In genomic region chr21:43814215-43815106, GRCh38 we compare ENCODE assay signal across 16 cellular contexts. TPM values are rescaled to one million over a fixed set of nuclear protein-coding genes. Genes with fewer than 3 reads are reported as not detected.
A peak's percentile ranks its signal among the peaks of the same experiment; 100 is the strongest.
DNase-seq lines count a peak whose midpoint lies in the region; ATAC-seq lines count a peak whose summit lies in the region.
"Had no signal": no experiment of that assay in that cellular context is flagged by ENCODE, and none has a peak within 500 bp of the region (broad histone marks: within the 10 kb centered on the region; RNA-seq: fewer than 3 reads in every experiment).

No MANE protein-coding gene starts in this region.

- peak overlapping the region; percentile 69 for H3K4me3 Mint-ChIP-seq in T-helper 17 cell
- no peak overlapping the region for H3K4me3 Mint-ChIP-seq in stimulated activated memory B cell treated with anti-CD40 and anti-IgM and Interleukin-4, amounts not matched to agents 10 μg/mL and 1 μg/mL and 100 μg/mL, for 72 hours
- peak overlapping the region in 1 of 2 donors; percentile 33 for H3K4me3 Mint-ChIP-seq in stimulated activated naive B cell treated with anti-CD40 and anti-IgM and Interleukin-4, amounts not matched to agents 10 μg/mL and 1 μg/mL and 100 μg/mL, for 72 hours
- H3K4me3 Mint-ChIP-seq: stimulated activated effector memory CD8-positive, alpha-beta T cell treated with anti-CD3 and anti-CD28 coated beads, Interleukin-12 subunit alpha, Interleukin-12 subunit beta, amount 100 ng/mL, for 72 hours had no signal

- peak overlapping the region; percentile 29 for H3K27ac Mint-ChIP-seq in T-helper 17 cell
- no peak overlapping the region for H3K27ac Mint-ChIP-seq in stimulated activated memory B cell treated with anti-CD40 and anti-IgM and Interleukin-4, amounts not matched to agents 10 μg/mL and 1 μg/mL and 100 μg/mL, for 72 hours
- no peak overlapping the region for H3K27ac Mint-ChIP-seq in stimulated activated naive B cell treated with anti-CD40 and anti-IgM and Interleukin-4, amounts not matched to agents 10 μg/mL and 1 μg/mL and 100 μg/mL, for 72 hours
- H3K27ac Mint-ChIP-seq: activated naive CD4-positive, alpha-beta T cell treated with anti-CD3 and anti-CD28 coated beads, Interleukin-2, amount 50 U/mL, for 72 hours; stimulated activated effector memory CD8-positive, alpha-beta T cell treated with anti-CD3 and anti-CD28 coated beads, Interleukin-12 subunit alpha, Interleukin-12 subunit beta, amount 100 ng/mL, for 72 hours had no signal

- H3K36me3 ChIP-seq in ES-I3 (ENCODE audit: insufficient read depth, low read length) = no peaks in the 10 kb centered on the region
- H3K36me3 ChIP-seq: upper lobe of left lung had no signal

- DNase-seq in AG20443 (ENCODE audit: low spot score) (peak; percentile 75), T-helper 17 cell (no peak), medulla oblongata (ENCODE audit: extremely low spot score) (peak; percentile 35), AG08396 (ENCODE audit: low spot score) (no peak)
- no peak for DNase-seq in stimulated activated naive B cell treated with anti-CD40 and anti-IgM and Interleukin-4, amounts not matched to agents 10 μg/mL and 1 μg/mL and 100 μg/mL, for 72 hours
- DNase-seq: activated CD4-positive, CD25-positive, alpha-beta regulatory T cell treated with anti-CD3 and anti-CD28 coated beads, Interleukin-2, amount 50 U/mL, for 72 hours; activated CD8-positive, alpha-beta memory T cell treated with anti-CD3 and anti-CD28 coated beads, Interleukin-2, amount 50 U/mL, for 48 hours; mammary epithelial cell; NCI-H1694 had no signal

- peaks cover 21% of the 10 kb centered on the region; the same call in 1 of the 2 replicates for H3K4me1 ChIP-seq in ES-I3 (ENCODE audit: insufficient read depth, low read length)

- H3K4me1 Mint-ChIP-seq in T-helper 17 cell = peaks cover 13% of the 10 kb centered on the region
- peaks cover 40% of the 10 kb centered on the region for H3K4me1 Mint-ChIP-seq in stimulated activated memory B cell treated with anti-CD40 and anti-IgM and Interleukin-4, amounts not matched to agents 10 μg/mL and 1 μg/mL and 100 μg/mL, for 72 hours
- peaks cover 20 to 39% of the 10 kb centered on the region in 2 donors for H3K4me1 Mint-ChIP-seq in stimulated activated naive B cell treated with anti-CD40 and anti-IgM and Interleukin-4, amounts not matched to agents 10 μg/mL and 1 μg/mL and 100 μg/mL, for 72 hours

- no peaks in the 10 kb centered on the region for H3K36me3 Mint-ChIP-seq in T-helper 17 cell (ENCODE audit: low read depth)
- H3K36me3 Mint-ChIP-seq in stimulated activated memory B cell treated with anti-CD40 and anti-IgM and Interleukin-4, amounts not matched to agents 10 μg/mL and 1 μg/mL and 100 μg/mL, for 72 hours = peaks cover 17% of the 10 kb centered on the region
- peaks cover 12 to 13% of the 10 kb centered on the region in 2 donors for H3K36me3 Mint-ChIP-seq in stimulated activated naive B cell treated with anti-CD40 and anti-IgM and Interleukin-4, amounts not matched to agents 10 μg/mL and 1 μg/mL and 100 μg/mL, for 72 hours

- peak overlapping the region; percentile 15 for H3K9ac ChIP-seq in ES-I3 (ENCODE audit: low read depth, low read length)

- H3K9me3 Mint-ChIP-seq in stimulated activated memory B cell treated with anti-CD40 and anti-IgM and Interleukin-4, amounts not matched to agents 10 μg/mL and 1 μg/mL and 100 μg/mL, for 72 hours = peaks cover 5% of the 10 kb centered on the region
- H3K9me3 Mint-ChIP-seq in stimulated activated naive B cell treated with anti-CD40 and anti-IgM and Interleukin-4, amounts not matched to agents 10 μg/mL and 1 μg/mL and 100 μg/mL, for 72 hours = peaks cover 6 to 9% of the 10 kb centered on the region in 2 donors
- H3K9me3 Mint-ChIP-seq: activated naive CD4-positive, alpha-beta T cell treated with anti-CD3 and anti-CD28 coated beads, Interleukin-2, amount 50 U/mL, for 72 hours had no signal

- H3K27me3 Mint-ChIP-seq in T-helper 17 cell = no peaks in the 10 kb centered on the region
- H3K27me3 Mint-ChIP-seq in stimulated activated memory B cell treated with anti-CD40 and anti-IgM and Interleukin-4, amounts not matched to agents 10 μg/mL and 1 μg/mL and 100 μg/mL, for 72 hours = peaks cover 67% of the 10 kb centered on the region
- peaks cover 5 to 10% of the 10 kb centered on the region in 2 donors for H3K27me3 Mint-ChIP-seq in stimulated activated naive B cell treated with anti-CD40 and anti-IgM and Interleukin-4, amounts not matched to agents 10 μg/mL and 1 μg/mL and 100 μg/mL, for 72 hours

- no peaks in the 10 kb centered on the region; the same call in 1 of the 2 replicates for H3K9me3 ChIP-seq in ES-I3 (ENCODE audit: control insufficient read depth, insufficient read depth, low read length)
- no peaks in the 10 kb centered on the region for H3K9me3 ChIP-seq in T-helper 17 cell (ENCODE audit: control insufficient read depth, low read length, poor library complexity, severe bottlenecking)
- H3K9me3 ChIP-seq: upper lobe of left lung had no signal

- ATAC-seq in T-helper 17 cell (no peak), HG03565 (IDR thresholded peaks at IDR 0.05; ENCODE audit: unreplicated experiment) (no peak)
- ATAC-seq in stimulated activated memory B cell treated with anti-CD40 and anti-IgM and Interleukin-4, amounts not matched to agents 10 μg/mL and 1 μg/mL and 100 μg/mL, for 72 hours = no peak
- no peak for ATAC-seq in stimulated activated naive B cell treated with anti-CD40 and anti-IgM and Interleukin-4, amounts not matched to agents 10 μg/mL and 1 μg/mL and 100 μg/mL, for 72 hours (replicated peaks)
- ATAC-seq: activated naive CD4-positive, alpha-beta T cell treated with anti-CD3 and anti-CD28 coated beads, Interleukin-2, amount 50 U/mL, for 72 hours; GM12878; stimulated activated effector memory CD8-positive, alpha-beta T cell treated with anti-CD3 and anti-CD28 coated beads, Interleukin-12 subunit alpha, Interleukin-12 subunit beta, amount 100 ng/mL, for 72 hours had no signal

RNA-seq across cellular contexts. Expression of gene RRP1, which starts 25.1 kb away (rescaled TPM):
- 10 to 100 TPM; 20.5 to 23.2 TPM for total RNA-seq in T-helper 17 cell

RNA-seq across cellular contexts. Expression of gene CSTB, which starts 38.4 kb away (rescaled TPM):
- total RNA-seq in T-helper 17 cell = 10 to 100 TPM; 22.0 to 26.0 TPM

RNA-seq across cellular contexts. Expression of gene AGPAT3, which starts 50.6 kb away (rescaled TPM):
- 10 to 100 TPM; 64.1 to 67.3 TPM for total RNA-seq in T-helper 17 cell

Comparison
In these comparisons a context has a peak if more than half of its experiments do, and no peak if none do; other contexts are left out.
1. DNase-seq: peak in AG20443 (single experiment) and medulla oblongata (single experiment); none in T-helper 17 cell (0 of 3), AG08396 (single experiment) and stimulated activated naive B cell treated with anti-CD40 and anti-IgM and Interleukin-4, amounts not matched to agents 10 μg/mL and 1 μg/mL and 100 μg/mL, for 72 hours (single experiment).